Comparison of ENCODE assay signal across 19 cellular contexts in genomic region chr6:141956868-141957267, GRCh38.
DNase-seq lines count a peak whose midpoint lies in the region; ATAC-seq, FAIRE-seq and TF ChIP-seq lines count a peak whose summit lies in the region.
"Had no signal": no experiment of that assay in that cellular context is flagged by ENCODE, and none has a peak within 500 bp of the region (broad histone marks: within the 10 kb centered on the region; RNA-seq: fewer than 3 reads in every experiment).

No MANE protein-coding gene starts in this region.

- H3K27ac ChIP-seq in right lobe of liver: peak overlapping the region; percentile 19 to 37 (median 29)
- H3K27ac ChIP-seq in HepG2 (ENCODE audit: extremely low read length, insufficient read depth, low read length): no peak overlapping the region
- H3K27ac ChIP-seq: 22Rv1 had no signal

- TF ChIP-seq EP300 in HepG2 (IDR thresholded peaks at IDR 0.05; ENCODE audit: low read depth in 2 of 2, low read length in 2 of 2): no peak
- no peak for TF ChIP-seq EP300 in HepG2 (CRISPR knock-in tag; IDR thresholded peaks at IDR 0.05; ENCODE audit: borderline replicate concordance)

- no CpG with 5 or more reads among the region's 1 CpG for WGBS in right lobe of liver (ENCODE audit: insufficient coverage, low coverage, low lambda C conversion rate, missing lambda C conversion rate)
- 24% methylated on average over 1 of the region's 1 CpG for WGBS in HepG2 (ENCODE audit: low lambda C conversion rate)
- 71 to 82% methylated on average over 1 of the region's 1 CpG for WGBS in lower leg skin, 2 donors

- H3K9ac ChIP-seq in HepG2 (ENCODE audit: insufficient read depth, low read depth, low read length): no peak overlapping the region

- H3K9me3 ChIP-seq in right lobe of liver (no peaks in the 10 kb centered on the region), HepG2 (ENCODE audit: low read length) (peaks cover 24% of the 10 kb centered on the region; the same call in 1 of the 2 replicates)

- no peaks in the 10 kb centered on the region for H4K20me1 ChIP-seq in HepG2 (ENCODE audit: insufficient read depth, low read length)

- ATAC-seq in right lobe of liver: peak; percentile 60 to 79 (median 68)
- ATAC-seq in HepG2: no peak
- ATAC-seq: CD8-positive, alpha-beta T cell had no signal

- no peak overlapping the region for H3K4me3 ChIP-seq in right lobe of liver
- H3K4me3 ChIP-seq in HepG2 (replicated peaks in 1 of 3; ENCODE audit: insufficient read depth in 1 of 3, low read depth in 2 of 3, low read length in 3 of 3): no peak overlapping the region
- no peak overlapping the region for H3K4me3 ChIP-seq in lower leg skin (ENCODE audit: low read depth, poor library complexity, severe bottlenecking)

- no peak overlapping the region for H2AFZ ChIP-seq in HepG2 (ENCODE audit: low read length)

- H3K9me3 Mint-ChIP-seq in endothelial cell (ENCODE audit: unreplicated experiment): peaks cover 28% of the 10 kb centered on the region

- BruUV-seq in HepG2 (replicated peaks; lab: Mats Ljungman, UMichigan): no TSS peak

- FAIRE-seq in HepG2 (lab: Jason Lieb, UNC): no peak
- FAIRE-seq: D721Med, H1 had no signal

- TF ChIP-seq CTCF in right lobe of liver (IDR thresholded peaks at IDR 0.05): no peak
- no peak for TF ChIP-seq CTCF in HepG2 (CRISPR knock-in tag; IDR thresholded peaks at IDR 0.05)
- no peak for TF ChIP-seq CTCF in endothelial cell (IDR thresholded peaks at IDR 0.05; ENCODE audit: unreplicated experiment)
- no peak for TF ChIP-seq CTCF in lower leg skin (IDR thresholded peaks at IDR 0.05)

- no peaks in the 10 kb centered on the region for H3K79me2 ChIP-seq in HepG2 (ENCODE audit: insufficient read depth, low read length)

- no peaks in the 10 kb centered on the region for H3K36me3 ChIP-seq in right lobe of liver
- no peaks in the 10 kb centered on the region for H3K36me3 ChIP-seq in HepG2 (replicated peaks in 1 of 2; ENCODE audit: control insufficient read depth in 1 of 2, insufficient read depth in 2 of 2, low read length in 2 of 2)

- POLR2A ChIA-PET in HepG2 (lab: Yijun Ruan, JAX): no interaction called here

- peak overlapping the region; percentile 90 for H3K27ac Mint-ChIP-seq in endothelial cell (ENCODE audit: unreplicated experiment)
- H3K27ac Mint-ChIP-seq: CD14-positive monocyte; CD8-positive, alpha-beta T cell; HFFc6; IgD-negative memory B cell had no signal

- H3K4me2 ChIP-seq in HepG2 (ENCODE audit: low read depth, low read length): no peak overlapping the region

- H3K27me3 ChIP-seq in right lobe of liver: no peaks in the 10 kb centered on the region
- no peaks in the 10 kb centered on the region for H3K27me3 ChIP-seq in HepG2 (ENCODE audit: control insufficient read depth in 1 of 2, insufficient read depth in 2 of 2, low read length in 2 of 2)

- in situ Hi-C loops in HepG2 (cut with HindIII; ENCODE audit: extremely low pct_ligation_motif_present, low pct_unique_long_range_greater_than_20kb): no loop called here

- H3K4me1 ChIP-seq in right lobe of liver (peaks cover 0 to 19% (median 9%) of the 10 kb centered on the region in 4 donors), HepG2 (ENCODE audit: insufficient read depth, low read length) (no peaks in the 10 kb centered on the region)

- CTCF ChIA-PET in HepG2 (lab: Yijun Ruan, JAX; ENCODE audit: low intra/inter-chr PET ratio, low total read pairs): no interaction called here

- H3K4me3 Mint-ChIP-seq in endothelial cell (ENCODE audit: unreplicated experiment): peak overlapping the region; percentile 5
- H3K4me3 Mint-ChIP-seq: CD14-positive monocyte; CD8-positive, alpha-beta T cell; HFFc6; IgD-negative memory B cell had no signal

- H3K27me3 Mint-ChIP-seq in endothelial cell (ENCODE audit: unreplicated experiment): peaks cover 2% of the 10 kb centered on the region
- H3K27me3 Mint-ChIP-seq: IgD-negative memory B cell had no signal

- DNase-seq in right lobe of liver (no peak), HepG2 (ENCODE audit: low spot score) (no peak), endothelial cell (ENCODE audit: low spot score) (peak; percentile 9), lung microvascular endothelial cell (ENCODE audit: low read depth in 2 of 2) (peak; percentile 6 to 39), SHP77 (lab: John Stamatoyannopoulos, UW) (no peak), HuH-7 (ENCODE audit: low spot score) (no peak), lower leg skin (ENCODE audit: low spot score in 2 of 2) (no peak)
- DNase-seq: CD8-positive, alpha-beta T cell; COR-L47; DMS153; DND-41; GF-D8; HCEC 1CT had no signal

- intact Hi-C loops in right lobe of liver (cut with DNase I): no loop called here
- intact Hi-C loops in HepG2 (cut with micrococcal nuclease; ENCODE audit: unreplicated experiment): no loop called here
- intact Hi-C loops in lower leg skin (cut with DNase I; ENCODE audit: low total_unique reads): no loop called here

- H3K36me3 Mint-ChIP-seq in endothelial cell (ENCODE audit: low read depth, unreplicated experiment): peaks cover 33% of the 10 kb centered on the region
- H3K36me3 Mint-ChIP-seq: CD14-positive monocyte; CD8-positive, alpha-beta T cell; IgD-negative memory B cell had no signal

- peaks cover 26% of the 10 kb centered on the region for H3K4me1 Mint-ChIP-seq in endothelial cell (ENCODE audit: unreplicated experiment)
- H3K4me1 Mint-ChIP-seq: CD14-positive monocyte, IgD-negative memory B cell had no signal

- no peak for TF ChIP-seq RAD21 in HepG2 (CRISPR knock-in tag; IDR thresholded peaks at IDR 0.05)

- TF ChIP-seq POLR2A in right lobe of liver (IDR thresholded peaks at IDR 0.05) (no peak), HepG2 (IDR thresholded peaks at IDR 0.05; ENCODE audit: insufficient read depth in 1 of 2, low read depth in 2 of 2, low read length in 2 of 2) (no peak), lower leg skin (IDR thresholded peaks at IDR 0.05) (no peak)

TF ChIP-seq in HepG2, 621 proteins besides CTCF, POLR2A, EP300 and RAD21 (continues in another document):
- TF ChIP-seq ZSCAN22 (CRISPR knock-in tag; IDR thresholded peaks at IDR 0.05) (no peak), ARID4A (CRISPR knock-in tag; IDR thresholded peaks at IDR 0.05; ENCODE audit: borderline replicate concordance) (no peak), MED13 (CRISPR knock-in tag; IDR thresholded peaks at IDR 0.05) (no peak), ZNF710 (CRISPR knock-in tag; IDR thresholded peaks at IDR 0.05; ENCODE audit: borderline replicate concordance) (no peak), SOX13 (IDR thresholded peaks at IDR 0.05) (no peak), SOX13 (CRISPR knock-in tag; conservative IDR thresholded peaks at IDR 0.05 in 1 of 2, IDR thresholded peaks at IDR 0.05 in 1 of 2) (no peak), RFXANK (CRISPR knock-in tag; IDR thresholded peaks at IDR 0.05) (no peak), CEBPB (IDR thresholded peaks at IDR 0.05; ENCODE audit: borderline replicate concordance, low read depth, low read length) (no peak), CENPT (CRISPR knock-in tag; IDR thresholded peaks at IDR 0.05; ENCODE audit: low read depth) (no peak), ZNF431 (CRISPR knock-in tag; IDR thresholded peaks at IDR 0.05; ENCODE audit: borderline replicate concordance, low read depth) (no peak), MAF1 (CRISPR knock-in tag; IDR thresholded peaks at IDR 0.05; ENCODE audit: borderline replicate concordance) (no peak), HCFC1 (IDR thresholded peaks at IDR 0.05; ENCODE audit: low read depth, low read length) (no peak), SP4 (CRISPR knock-in tag; IDR thresholded peaks at IDR 0.05) (no peak), ZBTB42 (CRISPR knock-in tag; IDR thresholded peaks at IDR 0.05) (no peak), FOXA3 (CRISPR knock-in tag; IDR thresholded peaks at IDR 0.05) (no peak), ZNF761 (CRISPR knock-in tag; conservative IDR thresholded peaks at IDR 0.05) (no peak)

Comparison
In these comparisons a context has a peak if more than half of its experiments do, and no peak if none do; other contexts are left out.
1. DNase-seq: peak in endothelial cell (single experiment) and lung microvascular endothelial cell (2 of 2); none in right lobe of liver (0 of 3), HepG2 (single experiment), SHP77 (0 of 2), HuH-7 (single experiment) and lower leg skin (0 of 2).